In genomic region chr16:47144559-47144877, GRCh38 we compare ENCODE assay signal across 8 cellular contexts. TPM values are rescaled to one million over a fixed set of nuclear protein-coding genes. Genes with fewer than 3 reads are reported as not detected.
A peak's percentile ranks its signal among the peaks of the same experiment; 100 is the strongest.
DNase-seq lines count a peak whose midpoint lies in the region; ATAC-seq and TF ChIP-seq lines count a peak whose summit lies in the region.

No MANE protein-coding gene starts in this region.

- intact Hi-C loops in Right ventricle myocardium superior (cut with DNase I): loop anchor here (5.0 kb wide), 1 partner anchor 913 kb away; no protein-coding TSS in a partner anchor
- intact Hi-C loops in gastrocnemius medialis (cut with DNase I; ENCODE audit: low total_unique reads): loop anchor here (5.0 kb wide), 3 partner anchors 107 to 908 kb away; partner anchors contain the start of genes ITFG1 and PHKB

- H3K27me3 ChIP-seq in GM23338 (ENCODE audit: insufficient read depth) (peaks cover 33% of the 10 kb centered on the region), SJSA1 (replicated peaks) (peaks cover 26% of the 10 kb centered on the region), gastrocnemius medialis (no peaks in the 10 kb centered on the region)

- no peaks in the 10 kb centered on the region; the same call in 2 of the 3 replicates for H3K36me3 Mint-ChIP-seq in GM23338 (ENCODE audit: low read depth)

- peak overlapping the region; percentile 81 for H3K4me2 ChIP-seq in GM23338

- DNase-seq in GM23338 (ENCODE audit: low spot score) (no peak), SJSA1 (ENCODE audit: low read depth in 1 of 2, low spot score in 2 of 2) (no peak), Right ventricle myocardium superior (no peak), gastrocnemius medialis (no peak), cerebellar nuclear complex (lab: John Stamatoyannopoulos, UW) (no peak), globus pallidus (ENCODE audit: low spot score) (no peak)
- DNase-seq in activated CD8-positive, alpha-beta memory T cell treated with anti-CD3 and anti-CD28 coated beads, Interleukin-2, amount 50 U/mL, for 48 hours: no peak

- H3K27ac ChIP-seq in GM23338 (ENCODE audit: low read depth): no peak overlapping the region
- H3K27ac ChIP-seq in SJSA1: no peak overlapping the region
- H3K27ac ChIP-seq in gastrocnemius medialis: peak overlapping the region in 2 of 4 donors; percentile 50 to 51

- H3K36me3 ChIP-seq in GM23338 (ENCODE audit: insufficient read depth): no peaks in the 10 kb centered on the region
- no peaks in the 10 kb centered on the region for H3K36me3 ChIP-seq in SJSA1
- no peaks in the 10 kb centered on the region for H3K36me3 ChIP-seq in gastrocnemius medialis

- H3K4me3 ChIP-seq in GM23338: peak overlapping the region; percentile 58
- peak overlapping the region; percentile 43 for H3K4me3 ChIP-seq in SJSA1
- H3K4me3 ChIP-seq in gastrocnemius medialis: peak overlapping the region; percentile 47 to 72 (median 60)

- peaks cover 16% of the 10 kb centered on the region; the same call in 2 of the 3 replicates for H3K4me1 Mint-ChIP-seq in GM23338

- H3K9me3 ChIP-seq in SJSA1 (replicated peaks) (0 out of 2 replicates have a peak, but pooled peaks cover 11% of the 10 kb centered on the region), gastrocnemius medialis (no peaks in the 10 kb centered on the region)

- H3K4me3 Mint-ChIP-seq in GM23338: peak overlapping the region; percentile 72

- TF ChIP-seq POLR2A in gastrocnemius medialis (IDR thresholded peaks at IDR 0.05): no peak

- H3K4me1 ChIP-seq in GM23338 (ENCODE audit: insufficient read depth) (peaks cover 8% of the 10 kb centered on the region; the same call in 1 of the 2 replicates), SJSA1 (replicated peaks) (peaks cover 28% of the 10 kb centered on the region), gastrocnemius medialis (no peaks in the 10 kb centered on the region)

- no peaks in the 10 kb centered on the region; the same call in 1 of the 2 replicates for H4K20me1 ChIP-seq in GM23338 (replicated peaks; ENCODE audit: insufficient read depth)

- H3K9me2 ChIP-seq in GM23338 (ENCODE audit: insufficient read depth): no peaks in the 10 kb centered on the region

- no peak for TF ChIP-seq CTCF in GM23338 (conservative IDR thresholded peaks at IDR 0.05; ENCODE audit: low read depth in 2 of 2)
- peak in 1 of 5 experiments; percentile 8 for TF ChIP-seq CTCF in gastrocnemius medialis (IDR thresholded peaks at IDR 0.05 in 4 of 5, conservative IDR thresholded peaks at IDR 0.05 in 1 of 5)

- no peaks in the 10 kb centered on the region; the same call in 1 of the 2 replicates for H3F3A ChIP-seq in GM23338 (replicated peaks; ENCODE audit: low read depth)

- no peak; the same call in 2 of the 3 replicates for ATAC-seq in GM23338
- ATAC-seq in Right ventricle myocardium superior (ENCODE audit: poor library complexity): peak; percentile 13
- ATAC-seq in gastrocnemius medialis: peak in 1 of 2 donors; percentile 3
- no peak for ATAC-seq in GM18870 (IDR thresholded peaks at IDR 0.05; ENCODE audit: unreplicated experiment)

- peaks cover 24% of the 10 kb centered on the region for H3K27me3 Mint-ChIP-seq in GM23338 (ENCODE audit: insufficient read depth, low read depth, poor library complexity)

- H3K79me2 ChIP-seq in GM23338 (replicated peaks; ENCODE audit: insufficient read depth): peaks cover 20% of the 10 kb centered on the region

- peak overlapping the region; percentile 90; the same call in 1 of the 2 replicates for H2AFZ ChIP-seq in GM23338

- in situ Hi-C loops in gastrocnemius medialis (cut with MboI; ENCODE audit: low sequenced_read_pairs in 4 of 4): loop anchor here in 2 of 4 donors (10.0 to 25.0 kb wide), 2 partner anchors 1018 to 1020 kb away; partner anchors contain the start of gene ABCC12 (in 1 of the 2)

- H3K9me3 Mint-ChIP-seq in GM23338: no peaks in the 10 kb centered on the region; the same call in 2 of the 3 replicates

- no peak overlapping the region for H3K27ac Mint-ChIP-seq in GM23338

TF ChIP-seq in GM23338, 12 proteins besides CTCF, POLR2A, EP300 and RAD21 (continues in another document):
- TF ChIP-seq POLR2AphosphoS5 (IDR thresholded peaks at IDR 0.05; ENCODE audit: low read depth): no peak
- no peak for TF ChIP-seq CREB1 (CRISPR knock-in tag; IDR thresholded peaks at IDR 0.05; ENCODE audit: low read depth)
- TF ChIP-seq ZNF331 (CRISPR knock-in tag; IDR thresholded peaks at IDR 0.05; ENCODE audit: low read depth): no peak
- no peak for TF ChIP-seq ETS1 (IDR thresholded peaks at IDR 0.05)
- TF ChIP-seq ZNF462 (CRISPR knock-in tag; IDR thresholded peaks at IDR 0.05): no peak
- no peak for TF ChIP-seq NANOG (IDR thresholded peaks at IDR 0.05; ENCODE audit: borderline replicate concordance)

RNA-seq across cellular contexts. Expression of gene NETO2, which starts 0.8 kb away (rescaled TPM):
- 10.6 and 16.6 TPM in 2 replicates for total RNA-seq in GM23338 (2014; rRNA removed; shearing (Covaris generic))
- 6.4 and 6.6 TPM in 2 replicates for polyA plus RNA-seq in GM23338 (2016; fragmentation: Nextera tagmentation; extraction: Ambion mirVana)
- total RNA-seq in SJSA1 (2014; rRNA removed; shearing (Covaris generic)): 5.6 and 10.7 TPM in 2 replicates
- total RNA-seq in Right ventricle myocardium superior (2.0 TPM), gastrocnemius medialis (1 to 10 TPM in 3 of 4 donors, under 1 TPM in 1; 0.31 to 5.9 (median 2.6) TPM)
